Comparison of ENCODE assay signal across 1 cellular context in genomic region chr1:11478571-11479374, GRCh38.
A peak's percentile ranks its signal among the peaks of the same experiment; 100 is the strongest.
TF ChIP-seq lines count a peak whose summit lies in the region.

Gene DISP3, plus strand, starts transcription at chr1:11479155. Its CDS starts 21,838 bp downstream, at chr1:11500993.

TF ChIP-seq in GM12878, 131 proteins besides CTCF, POLR2A, EP300 and RAD21 (continued from another document):
- TF ChIP-seq, protein P1, sequence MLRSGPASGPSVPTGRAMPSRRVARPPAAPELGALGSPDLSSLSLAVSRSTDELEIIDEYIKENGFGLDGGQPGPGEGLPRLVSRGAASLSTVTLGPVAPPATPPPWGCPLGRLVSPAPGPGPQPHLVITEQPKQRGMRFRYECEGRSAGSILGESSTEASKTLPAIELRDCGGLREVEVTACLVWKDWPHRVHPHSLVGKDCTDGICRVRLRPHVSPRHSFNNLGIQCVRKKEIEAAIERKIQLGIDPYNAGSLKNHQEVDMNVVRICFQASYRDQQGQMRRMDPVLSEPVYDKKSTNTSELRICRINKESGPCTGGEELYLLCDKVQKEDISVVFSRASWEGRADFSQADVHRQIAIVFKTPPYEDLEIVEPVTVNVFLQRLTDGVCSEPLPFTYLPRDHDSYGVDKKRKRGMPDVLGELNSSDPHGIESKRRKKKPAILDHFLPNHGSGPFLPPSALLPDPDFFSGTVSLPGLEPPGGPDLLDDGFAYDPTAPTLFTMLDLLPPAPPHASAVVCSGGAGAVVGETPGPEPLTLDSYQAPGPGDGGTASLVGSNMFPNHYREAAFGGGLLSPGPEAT (IDR thresholded peaks at IDR 0.05; ENCODE audit: low read depth) = 0 out of 2 replicates have a peak, but pooled peaks have one; percentile 20
- TF ChIP-seq, protein P2, sequence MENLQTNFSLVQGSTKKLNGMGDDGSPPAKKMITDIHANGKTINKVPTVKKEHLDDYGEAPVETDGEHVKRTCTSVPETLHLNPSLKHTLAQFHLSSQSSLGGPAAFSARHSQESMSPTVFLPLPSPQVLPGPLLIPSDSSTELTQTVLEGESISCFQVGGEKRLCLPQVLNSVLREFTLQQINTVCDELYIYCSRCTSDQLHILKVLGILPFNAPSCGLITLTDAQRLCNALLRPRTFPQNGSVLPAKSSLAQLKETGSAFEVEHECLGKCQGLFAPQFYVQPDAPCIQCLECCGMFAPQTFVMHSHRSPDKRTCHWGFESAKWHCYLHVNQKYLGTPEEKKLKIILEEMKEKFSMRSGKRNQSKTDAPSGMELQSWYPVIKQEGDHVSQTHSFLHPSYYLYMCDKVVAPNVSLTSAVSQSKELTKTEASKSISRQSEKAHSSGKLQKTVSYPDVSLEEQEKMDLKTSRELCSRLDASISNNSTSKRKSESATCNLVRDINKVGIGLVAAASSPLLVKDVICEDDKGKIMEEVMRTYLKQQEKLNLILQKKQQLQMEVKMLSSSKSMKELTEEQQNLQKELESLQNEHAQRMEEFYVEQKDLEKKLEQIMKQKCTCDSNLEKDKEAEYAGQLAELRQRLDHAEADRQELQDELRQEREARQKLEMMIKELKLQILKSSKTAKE (IDR thresholded peaks at IDR 0.05; ENCODE audit: low read depth, poor library complexity, severe bottlenecking) = no peak
- TF ChIP-seq NFXL1 (IDR thresholded peaks at IDR 0.05; ENCODE audit: borderline replicate concordance) = peak; percentile 66; the same call in 1 of the 2 replicates
